ENCODE assay signal across 24 cellular contexts in genomic region chr9:78831726-78832125, GRCh38.
"Had no signal": no experiment of that assay in that cellular context is flagged by ENCODE, and none has a peak within 500 bp of the region (broad histone marks: within the 10 kb centered on the region; RNA-seq: fewer than 3 reads in every experiment).

No MANE protein-coding gene starts in this region.

- H3K27me3 ChIP-seq: SJSA1 had no signal

- H3K4me1 ChIP-seq: SJSA1 had no signal

- H3K9me3 ChIP-seq: SJSA1 had no signal

- H3K4me3 ChIP-seq: SJSA1 had no signal

- H3K27ac ChIP-seq: RWPE1, SJSA1, VCaP had no signal

- ATAC-seq: activated T-cell treated with anti-CD3 and anti-CD28 coated beads, Interleukin-2, amount 50 U/mL, for 4 hours; Panc1; T-cell had no signal

- H3K36me3 ChIP-seq: SJSA1 had no signal

- DNase-seq: activated CD4-positive, alpha-beta memory T cell treated with anti-CD3 and anti-CD28 coated beads for 36 hours; activated CD4-positive, alpha-beta T cell treated with anti-CD3 and anti-CD28 coated beads, Interleukin-2, amount 10 ng/mL, durations not matched to agents 7 days and 5 days; activated CD4-positive, CD25-positive, alpha-beta regulatory T cell; activated CD8-positive, alpha-beta memory T cell treated with anti-CD3 and anti-CD28 coated beads for 24 hours; activated effector memory CD4-positive, alpha-beta T cell treated with anti-CD3 and anti-CD28 coated beads, Interleukin-2, amount 50 U/mL, for 16 hours; activated naive CD4-positive, alpha-beta T cell treated with Interleukin-2 at 50 U/mL for 16 hours; activated T-cell treated with anti-CD3 and anti-CD28 coated beads, Interleukin-2, amount 50 U/mL, for 4 hours; amygdala; cerebellar nuclear complex; Karpas-422; NCI-H1048; NCI-H2029 treated with DMSO at 0.1 percent for 48 hours; NCI-H345; NCI-H510A; NCI-H526 treated with DMSO at 0.1 percent for 48 hours; NCI-H82; OCI-M1; Right ventricle myocardium superior; T-cell; T-helper 2 cell had no signal
